7 cellular contexts compared by ENCODE assay signal in genomic region chr2:39665811-39666488, GRCh38. TPM values are rescaled to one million over a fixed set of nuclear protein-coding genes. Genes with fewer than 3 reads are reported as not detected.
DNase-seq lines count a peak whose midpoint lies in the region; ATAC-seq, FAIRE-seq and TF ChIP-seq lines count a peak whose summit lies in the region.

TSS of gene TMEM178A (plus strand) at chr2:39665917. CDS start at chr2:39665975, 58 bp downstream.

- H3K4me3 ChIP-seq in RWPE2 (ENCODE audit: severe bottlenecking): peak within 1 kb of the TSS; percentile 36
- H3K4me3 ChIP-seq in epithelial cell of esophagus (ENCODE audit: low read length): peak within 1 kb of the TSS; percentile 10

- no peaks in the 10 kb centered on the region for H3K36me3 ChIP-seq in RWPE2 (ENCODE audit: low read depth)

- H3K27me3 ChIP-seq in RWPE2 (ENCODE audit: insufficient read depth, poor library complexity, severe bottlenecking): peaks cover 52% of the 10 kb centered on the region

- FAIRE-seq in GM12892 (lab: Jason Lieb, UNC): no peak

- intact Hi-C loops in natural killer cell (cut with micrococcal nuclease): no loop called here

- DNase-seq in GM12892 (ENCODE audit: insufficient read length) (peak; percentile 29), RWPE2 (ENCODE audit: low spot score) (no peak), epithelial cell of esophagus (ENCODE audit: low read depth) (no peak), natural killer cell (no peak), LoVo (ENCODE audit: low spot score) (no peak), middle frontal gyrus (ENCODE audit: extremely low spot score, low spot score) (no peak)

- H3K9me3 ChIP-seq in RWPE2 (ENCODE audit: severe bottlenecking): no peaks in the 10 kb centered on the region

- H3K27ac ChIP-seq in RWPE2 (ENCODE audit: poor library complexity, severe bottlenecking): no peak within 1 kb of the TSS

- peaks cover 7% of the 10 kb centered on the region for H3K36me3 Mint-ChIP-seq in natural killer cell

- H3K4me1 ChIP-seq in RWPE2 (ENCODE audit: insufficient read depth, poor library complexity, severe bottlenecking): no peaks in the 10 kb centered on the region

- no peak for TF ChIP-seq POLR2A in GM12892 (IDR thresholded peaks at IDR 0.05; ENCODE audit: low read depth, low read length)

- ATAC-seq in RWPE2 (ENCODE audit: low read depth): peak; percentile 60
- no peak for ATAC-seq in natural killer cell
- no peak for ATAC-seq in HG02884 (IDR thresholded peaks at IDR 0.05; ENCODE audit: unreplicated experiment)

- peaks cover 56 to 79% of the 10 kb centered on the region in 2 donors for H3K27me3 Mint-ChIP-seq in natural killer cell (ENCODE audit: low read depth in 2 of 2)

- peak within 1 kb of the TSS; percentile 18 for H3K4me3 Mint-ChIP-seq in natural killer cell

- peaks cover 5 to 12% of the 10 kb centered on the region in 2 donors for H3K4me1 Mint-ChIP-seq in natural killer cell

- TF ChIP-seq CTCF in RWPE2 (IDR thresholded peaks at IDR 0.05; ENCODE audit: poor library complexity, severe bottlenecking): no peak
- TF ChIP-seq CTCF in epithelial cell of esophagus (IDR thresholded peaks at IDR 0.05; ENCODE audit: insufficient read depth, low read depth, low read length, missing control alignments): no peak
- no peak for TF ChIP-seq CTCF in natural killer cell (IDR thresholded peaks at IDR 0.05)

- no peaks in the 10 kb centered on the region for H3K9me3 Mint-ChIP-seq in natural killer cell

- no peak within 1 kb of the TSS for H3K27ac Mint-ChIP-seq in natural killer cell

RNA-seq across cellular contexts. Expression of gene TMEM178A, which starts in this region (rescaled TPM):
- polyA plus RNA-seq in GM12892 (2012; ENCODE audit: missing spikeins): 0.30 TPM
- total RNA-seq in natural killer cell: under 1 TPM in 1 of 3 donors, not detected in 2; 0.21 TPM
